In the genomic region with DNA sequence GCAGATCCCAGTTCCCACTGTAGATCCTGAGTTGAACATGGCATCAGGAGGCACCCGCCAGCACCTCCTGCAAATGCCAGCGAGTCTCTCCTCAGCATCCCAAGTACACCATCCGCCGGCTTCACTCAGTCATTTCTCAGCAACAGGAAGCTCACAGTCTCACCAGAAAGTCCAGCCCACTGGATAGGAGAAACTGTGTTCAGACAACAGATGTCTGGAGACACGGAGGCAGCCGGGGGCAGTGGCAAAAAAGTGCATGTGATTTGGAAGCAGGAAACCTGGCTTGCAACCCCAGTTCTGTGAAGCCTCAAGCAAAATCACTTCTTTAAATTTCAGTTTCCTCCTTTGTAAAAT, we compare ENCODE assay signal across 1 cellular context.
TF ChIP-seq lines count a peak whose summit lies in the region.

No MANE protein-coding gene starts in this region.

TF ChIP-seq in WTC11, 78 proteins besides CTCF, POLR2A, EP300 and RAD21 (continued from another document):
- TF ChIP-seq, protein P1, sequence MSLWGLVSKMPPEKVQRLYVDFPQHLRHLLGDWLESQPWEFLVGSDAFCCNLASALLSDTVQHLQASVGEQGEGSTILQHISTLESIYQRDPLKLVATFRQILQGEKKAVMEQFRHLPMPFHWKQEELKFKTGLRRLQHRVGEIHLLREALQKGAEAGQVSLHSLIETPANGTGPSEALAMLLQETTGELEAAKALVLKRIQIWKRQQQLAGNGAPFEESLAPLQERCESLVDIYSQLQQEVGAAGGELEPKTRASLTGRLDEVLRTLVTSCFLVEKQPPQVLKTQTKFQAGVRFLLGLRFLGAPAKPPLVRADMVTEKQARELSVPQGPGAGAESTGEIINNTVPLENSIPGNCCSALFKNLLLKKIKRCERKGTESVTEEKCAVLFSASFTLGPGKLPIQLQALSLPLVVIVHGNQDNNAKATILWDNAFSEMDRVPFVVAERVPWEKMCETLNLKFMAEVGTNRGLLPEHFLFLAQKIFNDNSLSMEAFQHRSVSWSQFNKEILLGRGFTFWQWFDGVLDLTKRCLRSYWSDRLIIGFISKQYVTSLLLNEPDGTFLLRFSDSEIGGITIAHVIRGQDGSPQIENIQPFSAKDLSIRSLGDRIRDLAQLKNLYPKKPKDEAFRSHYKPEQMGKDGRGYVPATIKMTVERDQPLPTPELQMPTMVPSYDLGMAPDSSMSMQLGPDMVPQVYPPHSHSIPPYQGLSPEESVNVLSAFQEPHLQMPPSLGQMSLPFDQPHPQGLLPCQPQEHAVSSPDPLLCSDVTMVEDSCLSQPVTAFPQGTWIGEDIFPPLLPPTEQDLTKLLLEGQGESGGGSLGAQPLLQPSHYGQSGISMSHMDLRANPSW (CRISPR knock-in tag; conservative IDR thresholded peaks at IDR 0.05; ENCODE audit: low read depth), result no peak
- TF ChIP-seq CREB1 (CRISPR knock-in tag; IDR thresholded peaks at IDR 0.05), result no peak
- no peak for TF ChIP-seq ZNF317 (CRISPR knock-in tag; IDR thresholded peaks at IDR 0.05; ENCODE audit: borderline replicate concordance, low read depth)
- TF ChIP-seq ESRRA (CRISPR knock-in tag; IDR thresholded peaks at IDR 0.05; ENCODE audit: borderline replicate concordance), result no peak
- TF ChIP-seq ZSCAN18 (CRISPR knock-in tag; IDR thresholded peaks at IDR 0.05), result no peak
- TF ChIP-seq ZBTB21 (CRISPR knock-in tag; IDR thresholded peaks at IDR 0.05; ENCODE audit: borderline replicate concordance), result no peak
- TF ChIP-seq ZNF396 (CRISPR knock-in tag; IDR thresholded peaks at IDR 0.05; ENCODE audit: borderline replicate concordance), result no peak
- TF ChIP-seq MXD4 (CRISPR knock-in tag; IDR thresholded peaks at IDR 0.05; ENCODE audit: borderline replicate concordance), result no peak
- TF ChIP-seq, protein P2, sequence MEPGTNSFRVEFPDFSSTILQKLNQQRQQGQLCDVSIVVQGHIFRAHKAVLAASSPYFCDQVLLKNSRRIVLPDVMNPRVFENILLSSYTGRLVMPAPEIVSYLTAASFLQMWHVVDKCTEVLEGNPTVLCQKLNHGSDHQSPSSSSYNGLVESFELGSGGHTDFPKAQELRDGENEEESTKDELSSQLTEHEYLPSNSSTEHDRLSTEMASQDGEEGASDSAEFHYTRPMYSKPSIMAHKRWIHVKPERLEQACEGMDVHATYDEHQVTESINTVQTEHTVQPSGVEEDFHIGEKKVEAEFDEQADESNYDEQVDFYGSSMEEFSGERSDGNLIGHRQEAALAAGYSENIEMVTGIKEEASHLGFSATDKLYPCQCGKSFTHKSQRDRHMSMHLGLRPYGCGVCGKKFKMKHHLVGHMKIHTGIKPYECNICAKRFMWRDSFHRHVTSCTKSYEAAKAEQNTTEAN (CRISPR knock-in tag; IDR thresholded peaks at IDR 0.05), result no peak
